9 cellular contexts compared by ENCODE assay signal in genomic region chr6:32839356-32839755, GRCh38. TPM values are rescaled to one million over a fixed set of nuclear protein-coding genes. Genes with fewer than 3 reads are reported as not detected.
A peak's percentile ranks its signal among the peaks of the same experiment; 100 is the strongest.
DNase-seq lines count a peak whose midpoint lies in the region; ATAC-seq and TF ChIP-seq lines count a peak whose summit lies in the region.
"Had no signal": no experiment of that assay in that cellular context is flagged by ENCODE, and none has a peak within 500 bp of the region (broad histone marks: within the 10 kb centered on the region; RNA-seq: fewer than 3 reads in every experiment).

No MANE protein-coding gene starts in this region.

- H3K27ac ChIP-seq in muscle layer of colon (ENCODE audit: low read depth, low read length), result peak overlapping the region; percentile 80
- peak overlapping the region in 2 of 3 donors; percentile 82 to 98 for H3K27ac ChIP-seq in thyroid gland

- H3K36me3 ChIP-seq in muscle layer of colon (ENCODE audit: insufficient read depth, low read length) (peaks cover 37% of the 10 kb centered on the region), thyroid gland (peaks cover 0 to 12% of the 10 kb centered on the region in 2 donors)

- TF ChIP-seq CTCF in thyroid gland (IDR thresholded peaks at IDR 0.05) (no peak), GM10248 (IDR thresholded peaks at IDR 0.05; ENCODE audit: control extremely low read depth, extremely low read depth, low read depth, missing control alignments) (no peak)

- TF ChIP-seq POLR2A in thyroid gland (IDR thresholded peaks at IDR 0.05), result no peak

- POLR2A ChIA-PET in GM10248 (lab: Yijun Ruan, JAX), result interaction anchor here (0.6 to 3.5 kb wide), 9 partner anchors 14 to 133 kb away, joined by 3 to 37 read pairs (median 5); partner anchors contain the start of genes HLA-DMB, PSMB9 and TAP1

- intact Hi-C loops in thyroid gland (cut with DNase I), result loop anchor here (5.0 kb wide), 1 partner anchor 33 kb away; no protein-coding TSS in a partner anchor

- peaks cover 70% of the 10 kb centered on the region for H3K36me3 Mint-ChIP-seq in activated naive CD4-positive, alpha-beta T cell treated with anti-CD3 and anti-CD28 coated beads, Interleukin-2, amount 10 ng/mL, durations not matched to agents 7 days and 5 days
- peaks cover 71% of the 10 kb centered on the region for H3K36me3 Mint-ChIP-seq in activated CD8-positive, alpha-beta memory T cell treated with anti-CD3 and anti-CD28 coated beads, Interleukin-2, amount 10 ng/mL, durations not matched to agents 7 days and 5 days

- H3K9me3 ChIP-seq in muscle layer of colon (ENCODE audit: low read length) (no peaks in the 10 kb centered on the region), thyroid gland (no peaks in the 10 kb centered on the region)

- H3K9ac ChIP-seq in muscle layer of colon (ENCODE audit: low read length), result no peak overlapping the region

- CTCF ChIA-PET in activated naive CD4-positive, alpha-beta T cell treated with anti-CD3 and anti-CD28 coated beads, Interleukin-2, amount 10 ng/mL, durations not matched to agents 7 days and 5 days (lab: Charles Lee), result interaction anchor here (0.7 to 6.7 kb wide), 18 partner anchors 11 to 175 kb away, joined by 3 to 184 read pairs (median 5); partner anchors contain the start of genes BRD2, HLA-DMB, PSMB9 and TAP1
- CTCF ChIA-PET in activated CD8-positive, alpha-beta memory T cell treated with anti-CD3 and anti-CD28 coated beads, Interleukin-2, amount 10 ng/mL, durations not matched to agents 7 days and 5 days (lab: Charles Lee), result interaction anchor here (1.0 to 11.5 kb wide), 22 partner anchors 11 to 660 kb away, joined by 3 to 318 read pairs (median 8); partner anchors contain the start of genes BRD2, HLA-DMA, PSMB9 and TAP1
- CTCF ChIA-PET in GM10248 (lab: Yijun Ruan, JAX), result interaction anchor here (0.7 to 11.2 kb wide), 29 partner anchors 8 to 440 kb away, joined by 3 to 339 read pairs (median 9); partner anchors contain the start of genes HLA-DMA, HLA-DMB, PSMB9 and TAP1

- peak overlapping the region; percentile 100 for H3K27ac Mint-ChIP-seq in activated naive CD4-positive, alpha-beta T cell treated with anti-CD3 and anti-CD28 coated beads, Interleukin-2, amount 10 ng/mL, durations not matched to agents 7 days and 5 days
- H3K27ac Mint-ChIP-seq in activated CD8-positive, alpha-beta memory T cell treated with anti-CD3 and anti-CD28 coated beads, Interleukin-2, amount 10 ng/mL, durations not matched to agents 7 days and 5 days, result peak overlapping the region; percentile 95

- H3K4me1 ChIP-seq in muscle layer of colon (ENCODE audit: insufficient read depth, low read length) (peaks cover 20% of the 10 kb centered on the region), thyroid gland (peaks cover 9 to 24% of the 10 kb centered on the region in 2 donors)

- no peak for DNase-seq in activated naive CD4-positive, alpha-beta T cell treated with anti-CD3 and anti-CD28 coated beads, Interleukin-2, amount 10 ng/mL, durations not matched to agents 7 days and 5 days
- DNase-seq in activated naive CD4-positive, alpha-beta T cell treated with anti-CD3 and anti-CD28 coated beads, Interleukin-2, amount 50 U/mL, for 16 hours, result no peak
- DNase-seq in activated CD8-positive, alpha-beta memory T cell treated with anti-CD3 and anti-CD28 coated beads, Interleukin-2, amount 10 ng/mL, durations not matched to agents 7 days and 5 days, result no peak
- no peak for DNase-seq in thyroid gland
- DNase-seq in GM10248 (ENCODE audit: extremely low spot score), result no peak
- no peak for DNase-seq in amygdala (lab: John Stamatoyannopoulos, UW)

- H3K27me3 ChIP-seq in muscle layer of colon (ENCODE audit: control insufficient read depth in 1 of 2, insufficient read depth in 2 of 2, low read length in 2 of 2) (no peaks in the 10 kb centered on the region), thyroid gland (no peaks in the 10 kb centered on the region)

- H3K4me3 Mint-ChIP-seq in activated naive CD4-positive, alpha-beta T cell treated with anti-CD3 and anti-CD28 coated beads, Interleukin-2, amount 10 ng/mL, durations not matched to agents 7 days and 5 days, result no peak overlapping the region
- H3K4me3 Mint-ChIP-seq in activated CD8-positive, alpha-beta memory T cell treated with anti-CD3 and anti-CD28 coated beads, Interleukin-2, amount 10 ng/mL, durations not matched to agents 7 days and 5 days, result no peak overlapping the region

- H3K4me1 Mint-ChIP-seq in activated naive CD4-positive, alpha-beta T cell treated with anti-CD3 and anti-CD28 coated beads, Interleukin-2, amount 10 ng/mL, durations not matched to agents 7 days and 5 days, result peaks cover 76% of the 10 kb centered on the region
- H3K4me1 Mint-ChIP-seq in activated CD8-positive, alpha-beta memory T cell treated with anti-CD3 and anti-CD28 coated beads, Interleukin-2, amount 10 ng/mL, durations not matched to agents 7 days and 5 days, result peaks cover 67% of the 10 kb centered on the region

- no peaks in the 10 kb centered on the region for H3K27me3 Mint-ChIP-seq in activated naive CD4-positive, alpha-beta T cell treated with anti-CD3 and anti-CD28 coated beads, Interleukin-2, amount 10 ng/mL, durations not matched to agents 7 days and 5 days
- H3K27me3 Mint-ChIP-seq in activated CD8-positive, alpha-beta memory T cell treated with anti-CD3 and anti-CD28 coated beads, Interleukin-2, amount 10 ng/mL, durations not matched to agents 7 days and 5 days, result no peaks in the 10 kb centered on the region

- 89 to 91% methylated on average over 15 of the region's 15 CpGs for WGBS in thyroid gland, 2 donors

- H3K4me3 ChIP-seq in muscle layer of colon (ENCODE audit: low read depth in 1 of 2, low read length in 2 of 2) (no peak overlapping the region), thyroid gland (replicated peaks in 1 of 3) (no peak overlapping the region)

- no peak for ATAC-seq in activated CD8-positive, alpha-beta memory T cell treated with anti-CD3 and anti-CD28 coated beads, Interleukin-2, amount 10 ng/mL, durations not matched to agents 7 days and 5 days
- ATAC-seq in GM18517 (IDR thresholded peaks at IDR 0.05; ENCODE audit: unreplicated experiment), result no peak

- H3K9me3 Mint-ChIP-seq in activated naive CD4-positive, alpha-beta T cell treated with anti-CD3 and anti-CD28 coated beads, Interleukin-2, amount 10 ng/mL, durations not matched to agents 7 days and 5 days, result no peaks in the 10 kb centered on the region
- H3K9me3 Mint-ChIP-seq in activated CD8-positive, alpha-beta memory T cell treated with anti-CD3 and anti-CD28 coated beads, Interleukin-2, amount 10 ng/mL, durations not matched to agents 7 days and 5 days (ENCODE audit: low read depth), result no peaks in the 10 kb centered on the region

RNA-seq across cellular contexts. Expression of gene TAP2, which starts 0.8 kb away (rescaled TPM):
- total RNA-seq in activated CD8-positive, alpha-beta memory T cell treated with anti-CD3 and anti-CD28 coated beads, Interleukin-2, amount 10 ng/mL, durations not matched to agents 7 days and 5 days, result 100 to 1,000 TPM; 242 to 258 TPM
- total RNA-seq in thyroid gland, result 10 to 100 TPM in 1 of 4 donors, 1 to 10 TPM in 3; 6.9 to 31.9 (median 8.2) TPM

RNA-seq across cellular contexts. Expression of gene PSMB8, which starts 4.5 kb away (rescaled TPM):
- 100 to 1,000 TPM; 461 to 464 TPM for total RNA-seq in activated CD8-positive, alpha-beta memory T cell treated with anti-CD3 and anti-CD28 coated beads, Interleukin-2, amount 10 ng/mL, durations not matched to agents 7 days and 5 days
- total RNA-seq in thyroid gland, result 10 to 100 TPM; 27.1 to 46.1 (median 36.3) TPM

RNA-seq across cellular contexts. Expression of gene TAP1, which starts 14.1 kb away (rescaled TPM):
- total RNA-seq in activated CD8-positive, alpha-beta memory T cell treated with anti-CD3 and anti-CD28 coated beads, Interleukin-2, amount 10 ng/mL, durations not matched to agents 7 days and 5 days, result 100 to 1,000 TPM; 407 to 417 TPM
- total RNA-seq in thyroid gland, result 10 to 100 TPM; 11.0 to 28.5 (median 22.5) TPM

RNA-seq across cellular contexts. Expression of gene PSMB9, which starts 14.6 kb away (rescaled TPM):
- 100 to 1,000 TPM; 402 to 473 TPM for total RNA-seq in activated CD8-positive, alpha-beta memory T cell treated with anti-CD3 and anti-CD28 coated beads, Interleukin-2, amount 10 ng/mL, durations not matched to agents 7 days and 5 days
- total RNA-seq in thyroid gland, result 10 to 100 TPM in 3 of 4 donors, 1 to 10 TPM in 1; 9.1 to 31.0 (median 18.3) TPM

RNA-seq across cellular contexts. Expression of gene HLA-DOB, which starts 22.6 kb away (rescaled TPM):
- 1 to 10 TPM; 2.7 to 3.9 TPM for total RNA-seq in activated CD8-positive, alpha-beta memory T cell treated with anti-CD3 and anti-CD28 coated beads, Interleukin-2, amount 10 ng/mL, durations not matched to agents 7 days and 5 days
- 1 to 10 TPM in 2 of 4 donors, not detected in 2; 1.3 to 1.6 TPM for total RNA-seq in thyroid gland
- total RNA-seq: LHCN-M2 had no signal

Comparison
In these comparisons a context has a peak if more than half of its experiments do, and no peak if none do; other contexts are left out.
1. RNA of gene TAP2, which starts 0.8 kb away (total RNA-seq): 242 to 258 TPM in activated CD8-positive, alpha-beta memory T cell treated with anti-CD3 and anti-CD28 coated beads, Interleukin-2, amount 10 ng/mL, durations not matched to agents 7 days and 5 days; 6.9 to 31.9 TPM in thyroid gland; every median in the first group is over 4 times any median in the second.
2. RNA of gene PSMB8, which starts 4.5 kb away (total RNA-seq): 461 to 464 TPM in activated CD8-positive, alpha-beta memory T cell treated with anti-CD3 and anti-CD28 coated beads, Interleukin-2, amount 10 ng/mL, durations not matched to agents 7 days and 5 days; 27.1 to 46.1 TPM in thyroid gland; every median in the first group is over 4 times any median in the second.
3. RNA of gene TAP1, which starts 14.1 kb away (total RNA-seq): 407 to 417 TPM in activated CD8-positive, alpha-beta memory T cell treated with anti-CD3 and anti-CD28 coated beads, Interleukin-2, amount 10 ng/mL, durations not matched to agents 7 days and 5 days; 11.0 to 28.5 TPM in thyroid gland; every median in the first group is over 10 times any median in the second.